Comparison of ENCODE assay signal across 37 cellular contexts in the genomic region with DNA sequence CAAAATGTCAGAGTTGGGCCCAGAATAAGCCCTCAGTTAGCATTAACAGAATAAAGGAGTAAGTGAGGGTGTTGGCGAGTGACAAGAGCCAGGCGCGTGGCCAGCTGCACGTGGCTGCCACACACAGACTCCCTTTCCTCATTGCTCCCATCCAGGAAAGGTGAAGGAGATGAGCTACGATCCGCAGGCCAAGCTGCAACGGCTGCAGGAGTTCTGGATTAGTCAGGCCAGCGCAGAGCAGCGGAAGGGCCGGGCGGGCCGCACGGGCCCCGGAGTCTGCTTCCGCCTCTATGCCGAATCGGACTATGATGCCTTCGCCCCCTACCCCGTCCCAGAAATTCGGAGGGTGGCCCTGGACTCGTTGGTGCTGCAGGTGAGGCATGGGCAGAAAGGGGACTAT. TPM values are rescaled to one million over a fixed set of nuclear protein-coding genes. Genes with fewer than 3 reads are reported as not detected.
"Had no signal": no experiment of that assay in that cellular context is flagged by ENCODE, and none has a peak within 500 bp of the region (broad histone marks: within the 10 kb centered on the region; RNA-seq: fewer than 3 reads in every experiment).

No MANE protein-coding gene starts in this region.

- H3K27me3 ChIP-seq: adrenal gland, body of pancreas, brain microvascular endothelial cell, breast epithelium had no signal

- H3K27ac Mint-ChIP-seq: activated B cell treated with CpG ODN at 0.5 μM for 24 hours; activated CD4-positive, alpha-beta memory T cell treated with anti-CD3 and anti-CD28 coated beads for 36 hours; activated CD4-positive, alpha-beta T cell treated with anti-CD3 and anti-CD28 coated beads, Interleukin-2, amount 10 ng/mL, durations not matched to agents 24 days and 14 days; activated CD8-positive, alpha-beta T cell treated with anti-CD3 and anti-CD28 coated beads for 36 hours; activated naive CD4-positive, alpha-beta T cell treated with anti-CD3 and anti-CD28 coated beads for 36 hours; activated naive CD8-positive, alpha-beta T cell treated with anti-CD3 and anti-CD28 coated beads for 36 hours; activated T-cell treated with anti-CD3 and anti-CD28 coated beads, Interleukin-2, amount 50 U/mL, for 72 hours; activated T-helper 1 cell treated with anti-CD3 and anti-CD28 coated beads, Interleukin-12 subunit alpha, Interleukin-12 subunit beta, Interleukin-2, Interleukin-4 antibody, amounts not matched to agents 30 ng/mL and 10 ng/mL and 1 ng/mL, durations not matched to agents 14 hours and 24 hours and 36 hours; activated T-helper 17 cell treated with anti-CD3 and anti-CD28 coated beads, Interleukin-2, amount 50 U/mL, for 72 hours; T-helper 1 cell treated with Interleukin-12 subunit alpha and Interleukin-12 subunit beta and Interleukin-4 antibody, amounts not matched to agents 30 μg/mL and 1 μg/mL, for 36 hours; T-helper 2 cell treated with Interferon-gamma antibody and Interleukin-4, amounts not matched to agents 5 μg/mL and 100 μg/mL, for 36 hours had no signal

- H3K4me1 ChIP-seq: adrenal gland, body of pancreas, breast epithelium had no signal

- H3K9me3 Mint-ChIP-seq: activated B cell treated with CpG ODN at 0.5 μM for 24 hours; activated CD4-positive, alpha-beta memory T cell treated with anti-CD3 and anti-CD28 coated beads for 36 hours; activated CD4-positive, alpha-beta T cell treated with anti-CD3 and anti-CD28 coated beads, Interleukin-2, amount 10 ng/mL, durations not matched to agents 24 days and 14 days; activated CD8-positive, alpha-beta T cell treated with anti-CD3 and anti-CD28 coated beads for 36 hours; activated naive CD4-positive, alpha-beta T cell treated with anti-CD3 and anti-CD28 coated beads for 36 hours; activated naive CD4-positive, alpha-beta T cell treated with anti-CD3 and anti-CD28 coated beads, Interleukin-2, amount 50 U/mL, for 72 hours; activated naive CD8-positive, alpha-beta T cell treated with anti-CD3 and anti-CD28 coated beads for 36 hours; activated T-cell treated with anti-CD3 and anti-CD28 coated beads, Interleukin-2, amount 50 U/mL, for 4 hours; activated T-cell treated with anti-CD3 and anti-CD28 coated beads, Interleukin-2, amount 50 U/mL, for 72 hours; activated T-helper 1 cell treated with anti-CD3 and anti-CD28 coated beads, Interleukin-12 subunit alpha, Interleukin-12 subunit beta, Interleukin-2, Interleukin-4 antibody, amounts not matched to agents 30 ng/mL and 10 ng/mL and 1 ng/mL, durations not matched to agents 14 hours and 24 hours and 36 hours; activated T-helper 17 cell treated with anti-CD3 and anti-CD28 coated beads, Interleukin-2, amount 50 U/mL, for 72 hours; T-helper 1 cell treated with Interleukin-12 subunit alpha and Interleukin-12 subunit beta and Interleukin-4 antibody, amounts not matched to agents 30 μg/mL and 1 μg/mL, for 36 hours; T-helper 2 cell treated with Interferon-gamma antibody and Interleukin-4, amounts not matched to agents 5 μg/mL and 100 μg/mL, for 36 hours had no signal

- H3K4me3 ChIP-seq: adrenal gland, body of pancreas, breast epithelium had no signal

- FAIRE-seq: astrocyte, TTC549 had no signal

- H3K27ac ChIP-seq: adrenal gland, body of pancreas, brain microvascular endothelial cell, breast epithelium, VCaP had no signal

- H3K4me3 Mint-ChIP-seq: activated B cell treated with CpG ODN at 0.5 μM for 24 hours; activated CD4-positive, alpha-beta memory T cell treated with anti-CD3 and anti-CD28 coated beads for 36 hours; activated CD4-positive, alpha-beta T cell treated with anti-CD3 and anti-CD28 coated beads, Interleukin-2, amount 10 ng/mL, durations not matched to agents 24 days and 14 days; activated CD8-positive, alpha-beta T cell treated with anti-CD3 and anti-CD28 coated beads for 36 hours; activated naive CD4-positive, alpha-beta T cell treated with anti-CD3 and anti-CD28 coated beads for 36 hours; activated naive CD8-positive, alpha-beta T cell treated with anti-CD3 and anti-CD28 coated beads for 36 hours; activated T-cell treated with anti-CD3 and anti-CD28 coated beads, Interleukin-2, amount 50 U/mL, for 4 hours; activated T-cell treated with anti-CD3 and anti-CD28 coated beads, Interleukin-2, amount 50 U/mL, for 72 hours; activated T-helper 1 cell treated with anti-CD3 and anti-CD28 coated beads, Interleukin-12 subunit alpha, Interleukin-12 subunit beta, Interleukin-2, Interleukin-4 antibody, amounts not matched to agents 30 ng/mL and 10 ng/mL and 1 ng/mL, durations not matched to agents 14 hours and 24 hours and 36 hours; activated T-helper 17 cell treated with anti-CD3 and anti-CD28 coated beads, Interleukin-2, amount 50 U/mL, for 72 hours; T-helper 1 cell treated with Interleukin-12 subunit alpha and Interleukin-12 subunit beta and Interleukin-4 antibody, amounts not matched to agents 30 μg/mL and 1 μg/mL, for 36 hours; T-helper 2 cell treated with Interferon-gamma antibody and Interleukin-4, amounts not matched to agents 5 μg/mL and 100 μg/mL, for 36 hours had no signal

- H3K9me3 ChIP-seq: adrenal gland, body of pancreas, breast epithelium had no signal

- DNase-seq: activated B cell treated with CpG ODN at 0.5 μM for 24 hours; activated CD4-positive, alpha-beta memory T cell treated with anti-CD3 and anti-CD28 coated beads for 36 hours; activated CD4-positive, alpha-beta T cell treated with anti-CD3 and anti-CD28 coated beads for 4 hours; activated CD4-positive, alpha-beta T cell treated with anti-CD3 and anti-CD28 coated beads, Interleukin-2, amount 10 ng/mL, durations not matched to agents 24 days and 14 days; activated CD4-positive, alpha-beta T cell treated with anti-CD3 and anti-CD28 coated beads, Interleukin-2, amount 50 U/mL, for 1 hour; activated CD4-positive, alpha-beta T cell treated with anti-CD3 and anti-CD28 coated beads, Interleukin-2, amount 50 U/mL, for 4 hours; activated CD4-positive, CD25-positive, alpha-beta regulatory T cell treated with anti-CD3 and anti-CD28 coated beads, Interleukin-2, amount 50 U/mL, for 72 hours; activated CD8-positive, alpha-beta memory T cell treated with anti-CD3 and anti-CD28 coated beads, Interleukin-2, amount 50 U/mL, for 4 hours; activated CD8-positive, alpha-beta T cell treated with anti-CD3 and anti-CD28 coated beads for 36 hours; activated effector memory CD4-positive, alpha-beta T cell treated with anti-CD3 and anti-CD28 coated beads, Interleukin-2, amount 50 U/mL, for 16 hours; activated gamma-delta T cell treated with Interleukin-2 at 50 U/mL for 16 hours; activated naive CD4-positive, alpha-beta T cell; activated naive CD4-positive, alpha-beta T cell treated with anti-CD3 and anti-CD28 coated beads for 36 hours; activated naive CD4-positive, alpha-beta T cell treated with anti-CD3 and anti-CD28 coated beads, Interleukin-2, amount 50 U/mL, for 16 hours; activated naive CD8-positive, alpha-beta T cell treated with anti-CD3 and anti-CD28 coated beads for 36 hours; activated T-cell treated with anti-CD3 and anti-CD28 coated beads for 4 hours; activated T-cell treated with anti-CD3 and anti-CD28 coated beads, Interleukin-2, amount 50 U/mL, for 1 hour; activated T-cell treated with anti-CD3 and anti-CD28 coated beads, Interleukin-2, amount 50 U/mL, for 4 hours; activated T-cell treated with anti-CD3 and anti-CD28 coated beads, Interleukin-2, amount 50 U/mL, for 72 hours; adrenal gland; amniotic stem cell; aorta; body of pancreas; brain microvascular endothelial cell; central memory CD4-positive, alpha-beta T cell; T-helper 2 cell; T-helper 9 cell had no signal

- H3K27me3 Mint-ChIP-seq: activated B cell treated with CpG ODN at 0.5 μM for 24 hours; activated CD4-positive, alpha-beta memory T cell treated with anti-CD3 and anti-CD28 coated beads for 36 hours; activated CD4-positive, alpha-beta T cell treated with anti-CD3 and anti-CD28 coated beads, Interleukin-2, amount 10 ng/mL, durations not matched to agents 24 days and 14 days; activated CD8-positive, alpha-beta T cell treated with anti-CD3 and anti-CD28 coated beads for 36 hours; activated naive CD8-positive, alpha-beta T cell treated with anti-CD3 and anti-CD28 coated beads for 36 hours; activated T-helper 17 cell treated with anti-CD3 and anti-CD28 coated beads, Interleukin-2, amount 50 U/mL, for 72 hours had no signal

- H3K4me1 Mint-ChIP-seq: activated B cell treated with CpG ODN at 0.5 μM for 24 hours; activated CD4-positive, alpha-beta T cell treated with anti-CD3 and anti-CD28 coated beads, Interleukin-2, amount 10 ng/mL, durations not matched to agents 24 days and 14 days; activated naive CD8-positive, alpha-beta T cell treated with anti-CD3 and anti-CD28 coated beads for 36 hours; activated T-helper 17 cell treated with anti-CD3 and anti-CD28 coated beads, Interleukin-2, amount 50 U/mL, for 72 hours had no signal

- ATAC-seq: activated CD8-positive, alpha-beta T cell treated with anti-CD3 and anti-CD28 coated beads for 36 hours; activated naive CD4-positive, alpha-beta T cell treated with anti-CD3 and anti-CD28 coated beads, Interleukin-2, amount 50 U/mL, for 72 hours; activated T-cell treated with anti-CD3 and anti-CD28 coated beads, Interleukin-2, amount 50 U/mL, for 4 hours; activated T-cell treated with anti-CD3 and anti-CD28 coated beads, Interleukin-2, amount 50 U/mL, for 72 hours; activated T-helper 17 cell treated with anti-CD3 and anti-CD28 coated beads, Interleukin-2, amount 50 U/mL, for 72 hours; body of pancreas had no signal

RNA-seq across cellular contexts. Expression of a gene that starts 30.3 kb away (rescaled TPM):
- total RNA-seq: activated CD4-positive, alpha-beta T cell treated with anti-CD3 and anti-CD28 coated beads, Interleukin-2, amount 10 ng/mL, durations not matched to agents 24 days and 14 days; activated CD8-positive, alpha-beta memory T cell treated with anti-CD3 and anti-CD28 coated beads for 36 hours; activated naive CD4-positive, alpha-beta T cell treated with anti-CD3 and anti-CD28 coated beads for 36 hours; activated naive CD4-positive, alpha-beta T cell treated with anti-CD3 and anti-CD28 coated beads, Interleukin-2, amount 50 U/mL, for 72 hours; activated naive CD8-positive, alpha-beta T cell treated with anti-CD3 and anti-CD28 coated beads for 36 hours; activated T-cell treated with anti-CD3 and anti-CD28 coated beads, Interleukin-2, amount 50 U/mL, for 4 hours; activated T-cell treated with anti-CD3 and anti-CD28 coated beads, Interleukin-2, amount 50 U/mL, for 72 hours; activated T-helper 1 cell treated with anti-CD3 and anti-CD28 coated beads, Interleukin-12 subunit alpha, Interleukin-12 subunit beta, Interleukin-2, Interleukin-4 antibody, amounts not matched to agents 30 ng/mL and 10 ng/mL and 1 ng/mL, durations not matched to agents 14 hours and 24 hours and 36 hours; astrocyte had no signal

RNA-seq across cellular contexts. Expression of a gene that starts 57.0 kb away (rescaled TPM):
- total RNA-seq: activated B cell treated with CpG ODN at 0.5 μM for 24 hours; activated CD4-positive, alpha-beta T cell treated with anti-CD3 and anti-CD28 coated beads, Interleukin-2, amount 10 ng/mL, durations not matched to agents 24 days and 14 days; activated CD8-positive, alpha-beta memory T cell treated with anti-CD3 and anti-CD28 coated beads for 36 hours; activated CD8-positive, alpha-beta T cell treated with anti-CD3 and anti-CD28 coated beads for 36 hours; activated naive CD4-positive, alpha-beta T cell treated with anti-CD3 and anti-CD28 coated beads for 36 hours; activated naive CD8-positive, alpha-beta T cell treated with anti-CD3 and anti-CD28 coated beads for 36 hours; activated T-helper 1 cell treated with anti-CD3 and anti-CD28 coated beads, Interleukin-12 subunit alpha, Interleukin-12 subunit beta, Interleukin-2, Interleukin-4 antibody, amounts not matched to agents 30 ng/mL and 10 ng/mL and 1 ng/mL, durations not matched to agents 14 hours and 24 hours and 36 hours had no signal
